17 cellular contexts compared by ENCODE assay signal in genomic region chr12:76400136-76400535, GRCh38. TPM values are rescaled to one million over a fixed set of nuclear protein-coding genes. Genes with fewer than 3 reads are reported as not detected.
DNase-seq lines count a peak whose midpoint lies in the region; ATAC-seq and TF ChIP-seq lines count a peak whose summit lies in the region.
"Had no signal": no experiment of that assay in that cellular context is flagged by ENCODE, and none has a peak within 500 bp of the region (broad histone marks: within the 10 kb centered on the region; RNA-seq: fewer than 3 reads in every experiment).

No MANE protein-coding gene starts in this region.

- H3K36me3 ChIP-seq in uterus = no peaks in the 10 kb centered on the region
- peaks cover 0 to 38% of the 10 kb centered on the region in 2 donors for H3K36me3 ChIP-seq in gastroesophageal sphincter

- H3K4me3 ChIP-seq in uterus = no peak overlapping the region
- no peak overlapping the region for H3K4me3 ChIP-seq in gastroesophageal sphincter

- H3K27ac Mint-ChIP-seq in stimulated activated naive CD8-positive, alpha-beta T cell treated with anti-CD3 and anti-CD28 coated beads, Interleukin-15, Interleukin-2, amounts not matched to agents 100 ng/mL and 50 ng/mL, for 24 hours = peak overlapping the region; percentile 73
- H3K27ac Mint-ChIP-seq in activated B cell treated with CpG ODN at 0.5 μM for 24 hours = peak overlapping the region; percentile 19
- peak overlapping the region; percentile 33 for H3K27ac Mint-ChIP-seq in memory B cell
- H3K27ac Mint-ChIP-seq: CD14-positive monocyte had no signal

- ATAC-seq in stimulated activated naive CD8-positive, alpha-beta T cell treated with anti-CD3 and anti-CD28 coated beads, Interleukin-15, Interleukin-2, amounts not matched to agents 100 U/mL and 50 U/mL, for 24 hours = no peak
- ATAC-seq in activated B cell treated with CpG ODN at 0.5 μM for 24 hours (ENCODE audit: low read depth) = no peak
- ATAC-seq in memory B cell (ENCODE audit: low read depth) = no peak
- no peak for ATAC-seq in gastroesophageal sphincter
- ATAC-seq: HCT116 had no signal

- CTCF ChIA-PET in activated B cell treated with CpG ODN at 0.5 μM for 24 hours (lab: Charles Lee) = interaction anchor here (1.5 kb wide), 1 partner anchor 186 kb away, joined by 3 read pairs; no protein-coding TSS in a partner anchor

- H3K27me3 Mint-ChIP-seq in stimulated activated naive CD8-positive, alpha-beta T cell treated with anti-CD3 and anti-CD28 coated beads, Interleukin-15, Interleukin-2, amounts not matched to agents 100 ng/mL and 50 ng/mL, for 24 hours = no peaks in the 10 kb centered on the region
- no peaks in the 10 kb centered on the region for H3K27me3 Mint-ChIP-seq in activated B cell treated with CpG ODN at 0.5 μM for 24 hours
- no peaks in the 10 kb centered on the region for H3K27me3 Mint-ChIP-seq in memory B cell
- H3K27me3 Mint-ChIP-seq: CD4-positive, alpha-beta memory T cell had no signal

- H3K27ac ChIP-seq in uterus (no peak overlapping the region), gastroesophageal sphincter (no peak overlapping the region)

- H3K9me3 ChIP-seq in uterus = no peaks in the 10 kb centered on the region
- H3K9me3 ChIP-seq in gastroesophageal sphincter = no peaks in the 10 kb centered on the region

- H3K4me1 Mint-ChIP-seq in stimulated activated naive CD8-positive, alpha-beta T cell treated with anti-CD3 and anti-CD28 coated beads, Interleukin-15, Interleukin-2, amounts not matched to agents 100 ng/mL and 50 ng/mL, for 24 hours (ENCODE audit: low read depth) = no peaks in the 10 kb centered on the region
- H3K4me1 Mint-ChIP-seq in activated B cell treated with CpG ODN at 0.5 μM for 24 hours (no peaks in the 10 kb centered on the region), memory B cell (no peaks in the 10 kb centered on the region)
- H3K4me1 Mint-ChIP-seq: CD14-positive monocyte; CD4-positive, alpha-beta memory T cell had no signal

- TF ChIP-seq CTCF in activated B cell treated with CpG ODN at 0.5 μM for 24 hours (IDR thresholded peaks at IDR 0.05) (no peak), uterus (IDR thresholded peaks at IDR 0.05) (no peak), gastroesophageal sphincter (IDR thresholded peaks at IDR 0.05) (no peak)

- peaks cover 21% of the 10 kb centered on the region for H3K36me3 Mint-ChIP-seq in stimulated activated naive CD8-positive, alpha-beta T cell treated with anti-CD3 and anti-CD28 coated beads, Interleukin-15, Interleukin-2, amounts not matched to agents 100 ng/mL and 50 ng/mL, for 24 hours (ENCODE audit: low read depth)
- H3K36me3 Mint-ChIP-seq in activated B cell treated with CpG ODN at 0.5 μM for 24 hours (ENCODE audit: low read depth) (peaks cover 53% of the 10 kb centered on the region), memory B cell (peaks cover 10% of the 10 kb centered on the region)

- no peak overlapping the region for H3K4me3 Mint-ChIP-seq in stimulated activated naive CD8-positive, alpha-beta T cell treated with anti-CD3 and anti-CD28 coated beads, Interleukin-15, Interleukin-2, amounts not matched to agents 100 ng/mL and 50 ng/mL, for 24 hours
- no peak overlapping the region for H3K4me3 Mint-ChIP-seq in activated B cell treated with CpG ODN at 0.5 μM for 24 hours
- no peak overlapping the region for H3K4me3 Mint-ChIP-seq in memory B cell
- H3K4me3 Mint-ChIP-seq: CD14-positive monocyte; CD4-positive, alpha-beta memory T cell had no signal

- H3K27me3 ChIP-seq in uterus (no peaks in the 10 kb centered on the region), gastroesophageal sphincter (no peaks in the 10 kb centered on the region)

- H3K9me3 Mint-ChIP-seq in stimulated activated naive CD8-positive, alpha-beta T cell treated with anti-CD3 and anti-CD28 coated beads, Interleukin-15, Interleukin-2, amounts not matched to agents 100 ng/mL and 50 ng/mL, for 24 hours = no peaks in the 10 kb centered on the region
- H3K9me3 Mint-ChIP-seq in activated B cell treated with CpG ODN at 0.5 μM for 24 hours = no peaks in the 10 kb centered on the region
- H3K9me3 Mint-ChIP-seq in memory B cell = no peaks in the 10 kb centered on the region
- H3K9me3 Mint-ChIP-seq: CD14-positive monocyte; CD4-positive, alpha-beta memory T cell had no signal

- TF ChIP-seq POLR2A in uterus (IDR thresholded peaks at IDR 0.05) (no peak), gastroesophageal sphincter (IDR thresholded peaks at IDR 0.05) (no peak)

- no peak for TF ChIP-seq EP300 in gastroesophageal sphincter (IDR thresholded peaks at IDR 0.05)

- intact Hi-C loops in activated B cell treated with CpG ODN at 0.5 μM for 24 hours (cut with micrococcal nuclease) (loop anchor here (5.0 kb wide), 1 partner anchor 47 kb away; no protein-coding TSS in a partner anchor), uterus (cut with DNase I; ENCODE audit: low total_unique reads) (no loop called here)

- DNase-seq in stimulated activated naive CD8-positive, alpha-beta T cell treated with anti-CD3 and anti-CD28 coated beads, Interleukin-15, Interleukin-2, amounts not matched to agents 100 U/mL and 50 U/mL, for 24 hours = no peak
- DNase-seq in activated B cell treated with CpG ODN at 0.5 μM for 24 hours (no peak), memory B cell (ENCODE audit: low spot score in 2 of 2) (no peak), uterus (no peak)
- no peak for DNase-seq in activated naive CD4-positive, alpha-beta T cell treated with Interleukin-2 at 50 U/mL for 16 hours
- DNase-seq: ACHN; AML-193; Calu3; CD4-positive, alpha-beta memory T cell; DMS79 treated with DMSO at 0.1 percent for 48 hours; GF-D8; GOT3; H7 had no signal

- POLR2A ChIA-PET in activated B cell treated with CpG ODN at 0.5 μM for 24 hours (lab: Charles Lee) = no interaction called here

- H3K4me1 ChIP-seq in uterus = no peaks in the 10 kb centered on the region
- H3K4me1 ChIP-seq in gastroesophageal sphincter = no peaks in the 10 kb centered on the region

- WGBS in gastroesophageal sphincter (ENCODE audit: low coverage in 1 of 2), 2 donors = 86 to 91% methylated on average over 2 of the region's 2 CpGs

RNA-seq across cellular contexts. Expression of gene BBS10, which starts 51.9 kb away (rescaled TPM):
- total RNA-seq in activated B cell treated with CpG ODN at 0.5 μM for 24 hours (7.9 and 8.0 TPM in 2 replicates), uterus (10 to 100 TPM in 3 of 4 donors, 1 to 10 TPM in 1; 6.9 to 34.2 (median 15.1) TPM), gastroesophageal sphincter (10 to 100 TPM in 3 of 4 donors, 1 to 10 TPM in 1; 8.9 to 22.2 (median 16.0) TPM)

Comparison
In these comparisons a context has a peak if more than half of its experiments do, and no peak if none do; other contexts are left out.
1. H3K27ac Mint-ChIP-seq: peak in every context shown above with its lines; median percentile 73 in stimulated activated naive CD8-positive, alpha-beta T cell treated with anti-CD3 and anti-CD28 coated beads, Interleukin-15, Interleukin-2, amounts not matched to agents 100 ng/mL and 50 ng/mL, for 24 hours; 33 in memory B cell; 19 in activated B cell treated with CpG ODN at 0.5 μM for 24 hours.